ENCODE assay signal across 1 cellular context in genomic region chr6:116570856-116571682, GRCh38.
TF ChIP-seq lines count a peak whose summit lies in the region.

A gene with protein sequence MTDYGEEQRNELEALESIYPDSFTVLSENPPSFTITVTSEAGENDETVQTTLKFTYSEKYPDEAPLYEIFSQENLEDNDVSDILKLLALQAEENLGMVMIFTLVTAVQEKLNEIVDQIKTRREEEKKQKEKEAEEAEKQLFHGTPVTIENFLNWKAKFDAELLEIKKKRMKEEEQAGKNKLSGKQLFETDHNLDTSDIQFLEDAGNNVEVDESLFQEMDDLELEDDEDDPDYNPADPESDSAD (plus strand): TSS chr6:116571504. CDS start chr6:116571583, 79 bp downstream.

TF ChIP-seq in HepG2, 621 proteins besides CTCF, POLR2A, EP300 and RAD21 (continued from another document and continues in another):
- TF ChIP-seq ZNF407 (CRISPR knock-in tag; IDR thresholded peaks at IDR 0.05; ENCODE audit: not compliant biosample characterization): peak; percentile 93
- TF ChIP-seq NBN (conservative IDR thresholded peaks at IDR 0.05): no peak
- TF ChIP-seq, protein P1, sequence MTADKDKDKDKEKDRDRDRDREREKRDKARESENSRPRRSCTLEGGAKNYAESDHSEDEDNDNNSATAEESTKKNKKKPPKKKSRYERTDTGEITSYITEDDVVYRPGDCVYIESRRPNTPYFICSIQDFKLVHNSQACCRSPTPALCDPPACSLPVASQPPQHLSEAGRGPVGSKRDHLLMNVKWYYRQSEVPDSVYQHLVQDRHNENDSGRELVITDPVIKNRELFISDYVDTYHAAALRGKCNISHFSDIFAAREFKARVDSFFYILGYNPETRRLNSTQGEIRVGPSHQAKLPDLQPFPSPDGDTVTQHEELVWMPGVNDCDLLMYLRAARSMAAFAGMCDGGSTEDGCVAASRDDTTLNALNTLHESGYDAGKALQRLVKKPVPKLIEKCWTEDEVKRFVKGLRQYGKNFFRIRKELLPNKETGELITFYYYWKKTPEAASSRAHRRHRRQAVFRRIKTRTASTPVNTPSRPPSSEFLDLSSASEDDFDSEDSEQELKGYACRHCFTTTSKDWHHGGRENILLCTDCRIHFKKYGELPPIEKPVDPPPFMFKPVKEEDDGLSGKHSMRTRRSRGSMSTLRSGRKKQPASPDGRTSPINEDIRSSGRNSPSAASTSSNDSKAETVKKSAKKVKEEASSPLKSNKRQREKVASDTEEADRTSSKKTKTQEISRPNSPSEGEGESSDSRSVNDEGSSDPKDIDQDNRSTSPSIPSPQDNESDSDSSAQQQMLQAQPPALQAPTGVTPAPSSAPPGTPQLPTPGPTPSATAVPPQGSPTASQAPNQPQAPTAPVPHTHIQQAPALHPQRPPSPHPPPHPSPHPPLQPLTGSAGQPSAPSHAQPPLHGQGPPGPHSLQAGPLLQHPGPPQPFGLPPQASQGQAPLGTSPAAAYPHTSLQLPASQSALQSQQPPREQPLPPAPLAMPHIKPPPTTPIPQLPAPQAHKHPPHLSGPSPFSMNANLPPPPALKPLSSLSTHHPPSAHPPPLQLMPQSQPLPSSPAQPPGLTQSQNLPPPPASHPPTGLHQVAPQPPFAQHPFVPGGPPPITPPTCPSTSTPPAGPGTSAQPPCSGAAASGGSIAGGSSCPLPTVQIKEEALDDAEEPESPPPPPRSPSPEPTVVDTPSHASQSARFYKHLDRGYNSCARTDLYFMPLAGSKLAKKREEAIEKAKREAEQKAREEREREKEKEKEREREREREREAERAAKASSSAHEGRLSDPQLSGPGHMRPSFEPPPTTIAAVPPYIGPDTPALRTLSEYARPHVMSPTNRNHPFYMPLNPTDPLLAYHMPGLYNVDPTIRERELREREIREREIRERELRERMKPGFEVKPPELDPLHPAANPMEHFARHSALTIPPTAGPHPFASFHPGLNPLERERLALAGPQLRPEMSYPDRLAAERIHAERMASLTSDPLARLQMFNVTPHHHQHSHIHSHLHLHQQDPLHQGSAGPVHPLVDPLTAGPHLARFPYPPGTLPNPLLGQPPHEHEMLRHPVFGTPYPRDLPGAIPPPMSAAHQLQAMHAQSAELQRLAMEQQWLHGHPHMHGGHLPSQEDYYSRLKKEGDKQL (CRISPR knock-in tag; IDR thresholded peaks at IDR 0.05; ENCODE audit: low read depth): peak; percentile 71; the same call in 1 of the 2 replicates
- no peak for TF ChIP-seq EHMT2 (IDR thresholded peaks at IDR 0.05; ENCODE audit: borderline replicate concordance, low read depth, low read length)
- TF ChIP-seq ZBTB44 (CRISPR knock-in tag; IDR thresholded peaks at IDR 0.05): peak; percentile 72; the same call in 1 of the 2 replicates
- TF ChIP-seq ISL2 (CRISPR knock-in tag; IDR thresholded peaks at IDR 0.05): peak; percentile 88
- TF ChIP-seq ZNF282 (IDR thresholded peaks at IDR 0.05; ENCODE audit: partially characterized antibody): no peak
- peak; percentile 79; the same call in 1 of the 2 replicates for TF ChIP-seq ZNF747 (CRISPR knock-in tag; IDR thresholded peaks at IDR 0.05; ENCODE audit: borderline replicate concordance)
- TF ChIP-seq REST (IDR thresholded peaks at IDR 0.05; ENCODE audit: borderline replicate concordance in 1 of 2, low read depth in 1 of 2, low read length in 2 of 2): peak in 1 of 2 experiments; percentile 8; a peak in 1 of 4 replicates
- TF ChIP-seq ASH2L (IDR thresholded peaks at IDR 0.05; ENCODE audit: insufficient read length, low read depth, low read length): peak; percentile 99
- TF ChIP-seq, protein P2, sequence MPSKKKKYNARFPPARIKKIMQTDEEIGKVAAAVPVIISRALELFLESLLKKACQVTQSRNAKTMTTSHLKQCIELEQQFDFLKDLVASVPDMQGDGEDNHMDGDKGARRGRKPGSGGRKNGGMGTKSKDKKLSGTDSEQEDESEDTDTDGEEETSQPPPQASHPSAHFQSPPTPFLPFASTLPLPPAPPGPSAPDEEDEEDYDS (CRISPR knock-in tag; IDR thresholded peaks at IDR 0.05): peak; percentile 89
- no peak; the same call in 1 of the 2 replicates for TF ChIP-seq ZNF558 (CRISPR knock-in tag; IDR thresholded peaks at IDR 0.05; ENCODE audit: borderline replicate concordance)
- no peak for TF ChIP-seq SOX6 (IDR thresholded peaks at IDR 0.05)
- TF ChIP-seq SOX6 (CRISPR knock-in tag; IDR thresholded peaks at IDR 0.05): peak; percentile 87
- TF ChIP-seq, protein P3, sequence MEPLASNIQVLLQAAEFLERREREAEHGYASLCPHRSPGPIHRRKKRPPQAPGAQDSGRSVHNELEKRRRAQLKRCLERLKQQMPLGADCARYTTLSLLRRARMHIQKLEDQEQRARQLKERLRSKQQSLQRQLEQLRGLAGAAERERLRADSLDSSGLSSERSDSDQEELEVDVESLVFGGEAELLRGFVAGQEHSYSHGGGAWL (CRISPR knock-in tag; IDR thresholded peaks at IDR 0.05): peak; percentile 94
- no peak for TF ChIP-seq ZNF138 (CRISPR knock-in tag; IDR thresholded peaks at IDR 0.05; ENCODE audit: low read depth)
- no peak for TF ChIP-seq ZNF484 (CRISPR knock-in tag; IDR thresholded peaks at IDR 0.05; ENCODE audit: borderline replicate concordance, low read depth)
- TF ChIP-seq, protein P4, sequence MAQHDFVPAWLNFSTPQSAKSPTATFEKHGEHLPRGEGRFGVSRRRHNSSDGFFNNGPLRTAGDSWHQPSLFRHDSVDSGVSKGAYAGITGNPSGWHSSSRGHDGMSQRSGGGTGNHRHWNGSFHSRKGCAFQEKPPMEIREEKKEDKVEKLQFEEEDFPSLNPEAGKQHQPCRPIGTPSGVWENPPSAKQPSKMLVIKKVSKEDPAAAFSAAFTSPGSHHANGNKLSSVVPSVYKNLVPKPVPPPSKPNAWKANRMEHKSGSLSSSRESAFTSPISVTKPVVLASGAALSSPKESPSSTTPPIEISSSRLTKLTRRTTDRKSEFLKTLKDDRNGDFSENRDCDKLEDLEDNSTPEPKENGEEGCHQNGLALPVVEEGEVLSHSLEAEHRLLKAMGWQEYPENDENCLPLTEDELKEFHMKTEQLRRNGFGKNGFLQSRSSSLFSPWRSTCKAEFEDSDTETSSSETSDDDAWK (CRISPR knock-in tag; IDR thresholded peaks at IDR 0.05): no peak
- peak; percentile 15; the same call in 1 of the 2 replicates for TF ChIP-seq ZNF3 (CRISPR knock-in tag; IDR thresholded peaks at IDR 0.05)
- TF ChIP-seq ZBTB21 (CRISPR knock-in tag; IDR thresholded peaks at IDR 0.05): peak; percentile 71
- TF ChIP-seq ARID3A (IDR thresholded peaks at IDR 0.05; ENCODE audit: low read depth, low read length): peak; percentile 49; the same call in 1 of the 2 replicates
- peak; percentile 97 for TF ChIP-seq HDAC1 (CRISPR knock-in tag; IDR thresholded peaks at IDR 0.05)
- TF ChIP-seq ZMAT3 (CRISPR knock-in tag; conservative IDR thresholded peaks at IDR 0.05): peak; percentile 42; the same call in 1 of the 2 replicates
- TF ChIP-seq SALL2 (CRISPR knock-in tag; IDR thresholded peaks at IDR 0.05): peak; percentile 99
- peak; percentile 100 for TF ChIP-seq ZNF350 (CRISPR knock-in tag; IDR thresholded peaks at IDR 0.05; ENCODE audit: borderline replicate concordance, low read depth)
- TF ChIP-seq, protein P5, sequence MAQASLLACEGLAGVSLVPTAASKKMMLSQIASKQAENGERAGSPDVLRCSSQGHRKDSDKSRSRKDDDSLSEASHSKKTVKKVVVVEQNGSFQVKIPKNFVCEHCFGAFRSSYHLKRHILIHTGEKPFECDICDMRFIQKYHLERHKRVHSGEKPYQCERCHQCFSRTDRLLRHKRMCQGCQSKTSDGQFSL (CRISPR knock-in tag; IDR thresholded peaks at IDR 0.05): no peak
- TF ChIP-seq SIN3B (IDR thresholded peaks at IDR 0.05; ENCODE audit: low read length): peak; percentile 83
- TF ChIP-seq ZNF616 (CRISPR knock-in tag; IDR thresholded peaks at IDR 0.05; ENCODE audit: low read depth): 0 out of 2 replicates have a peak, but pooled peaks have one; percentile 59
- 0 out of 2 replicates have a peak, but pooled peaks have one; percentile 21 for TF ChIP-seq CENPT (CRISPR knock-in tag; IDR thresholded peaks at IDR 0.05; ENCODE audit: low read depth)
- TF ChIP-seq KLF9 (CRISPR knock-in tag; IDR thresholded peaks at IDR 0.05; ENCODE audit: low read depth): peak; percentile 20; the same call in 1 of the 2 replicates
